In the genomic region with DNA sequence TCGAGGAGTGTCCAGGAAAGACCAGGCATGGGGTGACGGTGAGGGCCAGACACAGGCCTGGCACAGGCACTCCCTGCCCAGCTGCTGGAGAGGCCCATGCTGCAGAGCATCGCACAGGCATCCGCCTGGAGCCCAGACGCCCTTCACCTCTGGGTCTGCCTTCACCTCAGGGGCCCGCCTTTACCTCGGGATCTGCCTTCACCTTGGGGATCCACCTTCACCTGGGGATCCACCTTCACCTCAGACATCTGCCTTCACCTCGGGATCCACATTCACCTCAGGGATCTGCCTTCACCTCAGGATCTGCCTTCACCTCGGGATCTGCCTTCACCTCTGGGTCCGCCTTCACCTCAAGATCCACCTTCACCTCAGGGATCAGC, we compare ENCODE assay signal across 26 cellular contexts. TPM values are rescaled to one million over a fixed set of nuclear protein-coding genes. Genes with fewer than 3 reads are reported as not detected.
"Had no signal": no experiment of that assay in that cellular context is flagged by ENCODE, and none has a peak within 500 bp of the region (broad histone marks: within the 10 kb centered on the region; RNA-seq: fewer than 3 reads in every experiment).

No MANE protein-coding gene starts in this region.

- H3K27me3 ChIP-seq: adrenal gland, ascending aorta, brain microvascular endothelial cell, foreskin keratinocyte, ovary had no signal

- H3K4me3 ChIP-seq: adrenal gland, ascending aorta, lung, ovary, psoas muscle had no signal

- DNase-seq: activated CD4-positive, alpha-beta memory T cell treated with anti-CD3 and anti-CD28 coated beads, Interleukin-2, amount 10 ng/mL, durations not matched to agents 7 days and 5 days; activated CD4-positive, alpha-beta T cell treated with anti-CD3 and anti-CD28 coated beads for 4 hours; activated CD4-positive, CD25-positive, alpha-beta regulatory T cell; brain microvascular endothelial cell; caudate nucleus; effector CD4-positive, alpha-beta T cell; foreskin keratinocyte; immature natural killer cell; natural killer cell; psoas muscle; small intestine; stimulated activated CD4-positive, alpha-beta T cell treated with anti-CD3 and anti-CD28 coated beads, Interleukin-15, amount 100 ng/mL, for 24 hours; T1000; trophoblast cell had no signal

- H3K9me3 ChIP-seq: adrenal gland, ovary, psoas muscle had no signal

- H3K4me1 ChIP-seq: adrenal gland, ascending aorta, foreskin keratinocyte, psoas muscle had no signal

- ATAC-seq: foreskin keratinocyte; left lobe of liver; natural killer cell; psoas muscle; right cardiac atrium; stimulated activated memory B cell treated with anti-CD40 and anti-IgM and Interleukin-4, amounts not matched to agents 10 μg/mL and 1 μg/mL and 100 μg/mL, for 72 hours had no signal

- H3K27ac ChIP-seq: adrenal gland, ascending aorta, brain microvascular endothelial cell, foreskin keratinocyte, ovary, psoas muscle had no signal

- H3K36me3 ChIP-seq: adrenal gland, ascending aorta, brain microvascular endothelial cell, ovary had no signal

RNA-seq across cellular contexts. Expression of gene KIF1A, which starts 7.7 kb away (rescaled TPM):
- total RNA-seq: foreskin keratinocyte had no signal
- polyA plus RNA-seq: foreskin keratinocyte, immature natural killer cell had no signal

RNA-seq across cellular contexts. Expression of gene AGXT, which starts 56.3 kb away (rescaled TPM):
- total RNA-seq: activated CD4-positive, alpha-beta memory T cell treated with anti-CD3 and anti-CD28 coated beads, Interleukin-2, amount 10 ng/mL, durations not matched to agents 7 days and 5 days; activated T-helper 1 cell treated with anti-CD3 and anti-CD28 coated beads, Interleukin-12 subunit alpha, Interleukin-12 subunit beta, Interleukin-2, Interleukin-4 antibody, amounts not matched to agents 30 ng/mL and 10 ng/mL and 1 ng/mL, durations not matched to agents 14 hours and 24 hours and 36 hours; ascending aorta; foreskin keratinocyte; glomerular endothelial cell; mesothelial cell of epicardium; natural killer cell; right cardiac atrium; temporal lobe had no signal
- polyA plus RNA-seq: esophagus, foreskin keratinocyte, immature natural killer cell had no signal
